In genomic region chr19:12195501-12195860, GRCh38 we compare ENCODE assay signal across 7 cellular contexts. TPM values are rescaled to one million over a fixed set of nuclear protein-coding genes. Genes with fewer than 3 reads are reported as not detected.
DNase-seq lines count a peak whose midpoint lies in the region; ATAC-seq and TF ChIP-seq lines count a peak whose summit lies in the region.

No MANE protein-coding gene starts in this region.

- H3K9ac ChIP-seq in HUES64 (ENCODE audit: low read depth, low read length) = 0 out of 2 replicates have a peak overlapping the region, but pooled peaks have one; percentile 67

- WGBS in HUES64 = 94% methylated on average over 11 of the region's 11 CpGs

- no peak overlapping the region for H3K27ac ChIP-seq in HUES64 (ENCODE audit: low read depth, low read length)
- no peak overlapping the region for H3K27ac ChIP-seq in ascending aorta

- DNase-seq in ascending aorta (ENCODE audit: low spot score in 2 of 2) (no peak), kidney epithelial cell (ENCODE audit: low read depth) (no peak), DMS 273 treated with DMSO at 0.1 percent for 48 hours (lab: John Stamatoyannopoulos, UW) (no peak), amygdala (lab: John Stamatoyannopoulos, UW) (no peak)
- DNase-seq in stimulated activated naive CD8-positive, alpha-beta T cell treated with anti-CD3 and anti-CD28 coated beads, Interleukin-15, amount 100 ng/mL, for 72 hours = no peak

- H3K9me3 ChIP-seq in HUES64 (ENCODE audit: insufficient read depth, low read depth, low read length) = peaks cover 40% of the 10 kb centered on the region
- H3K9me3 ChIP-seq in ascending aorta = peaks cover 69 to 100% of the 10 kb centered on the region in 2 donors

- H3K4me3 ChIP-seq in HUES64 (ENCODE audit: low read length) (peak overlapping the region; percentile 64), ascending aorta (peak overlapping the region; percentile 49 to 65), kidney epithelial cell (ENCODE audit: low read depth, low read length) (peak overlapping the region; percentile 57)

- H3K9me3 Mint-ChIP-seq in stimulated activated naive CD8-positive, alpha-beta T cell treated with anti-CD3 and anti-CD28 coated beads, Interleukin-15, amount 100 ng/mL, for 72 hours = peaks cover 20 to 51% of the 10 kb centered on the region in 2 donors

- H3K27me3 ChIP-seq in HUES64 (ENCODE audit: insufficient read depth, low read length) (no peaks in the 10 kb centered on the region), ascending aorta (no peaks in the 10 kb centered on the region), kidney epithelial cell (ENCODE audit: control insufficient read depth, insufficient read depth, low read length) (no peaks in the 10 kb centered on the region)

- peak overlapping the region; percentile 83 to 84 for H3K4me3 Mint-ChIP-seq in stimulated activated naive CD8-positive, alpha-beta T cell treated with anti-CD3 and anti-CD28 coated beads, Interleukin-15, amount 100 ng/mL, for 72 hours

- no peaks in the 10 kb centered on the region for H3K4me1 ChIP-seq in HUES64 (ENCODE audit: insufficient read depth, low read length)
- H3K4me1 ChIP-seq in ascending aorta = no peaks in the 10 kb centered on the region

- peaks cover 22% of the 10 kb centered on the region for H3K4me1 Mint-ChIP-seq in stimulated activated naive CD8-positive, alpha-beta T cell treated with anti-CD3 and anti-CD28 coated beads, Interleukin-15, amount 100 ng/mL, for 72 hours

- H3K27me3 Mint-ChIP-seq in stimulated activated naive CD8-positive, alpha-beta T cell treated with anti-CD3 and anti-CD28 coated beads, Interleukin-15, amount 100 ng/mL, for 72 hours = peaks cover 7% of the 10 kb centered on the region

- no peak for ATAC-seq in stimulated activated naive CD8-positive, alpha-beta T cell treated with anti-CD3 and anti-CD28 coated beads, Interleukin-15, amount 100 ng/mL, for 72 hours
- ATAC-seq in GM19328 (IDR thresholded peaks at IDR 0.05; ENCODE audit: unreplicated experiment) = no peak

- intact Hi-C loops in ascending aorta (cut with DNase I) = no loop called here

- H3K36me3 ChIP-seq in HUES64 (ENCODE audit: insufficient read depth, low read length) = peaks cover 6% of the 10 kb centered on the region
- H3K36me3 ChIP-seq in ascending aorta = peaks cover 11 to 36% of the 10 kb centered on the region in 2 donors
- no peaks in the 10 kb centered on the region for H3K36me3 ChIP-seq in kidney epithelial cell (ENCODE audit: control insufficient read depth, insufficient read depth, low read length)

- TF ChIP-seq CTCF in ascending aorta (IDR thresholded peaks at IDR 0.05) = no peak
- no peak for TF ChIP-seq CTCF in kidney epithelial cell (IDR thresholded peaks at IDR 0.05; ENCODE audit: insufficient read depth, low read length, poor library complexity, severe bottlenecking)

- peak overlapping the region in 1 of 2 donors; percentile 54 for H3K27ac Mint-ChIP-seq in stimulated activated naive CD8-positive, alpha-beta T cell treated with anti-CD3 and anti-CD28 coated beads, Interleukin-15, amount 100 ng/mL, for 72 hours

RNA-seq across cellular contexts. Expression of gene ZNF136, which starts 32.6 kb away (rescaled TPM):
- polyA plus RNA-seq in HUES64 (2013, experiment 1 of 2) = 5.9 TPM
- polyA plus RNA-seq in HUES64 (2013, experiment 2 of 2) = 7.2 TPM
- total RNA-seq in ascending aorta (1.9 TPM), kidney epithelial cell (4.3 and 5.0 TPM in 2 replicates)

RNA-seq across cellular contexts. Expression of gene ZNF625, which starts 38.9 kb away (rescaled TPM):
- 9.8 TPM for polyA plus RNA-seq in HUES64 (2013, experiment 1 of 2)
- 8.9 TPM for polyA plus RNA-seq in HUES64 (2013, experiment 2 of 2)
- 12.0 TPM for total RNA-seq in ascending aorta
- total RNA-seq in kidney epithelial cell = 5.5 and 6.6 TPM in 2 replicates

RNA-seq across cellular contexts. Expression of gene ZNF20, which starts 55.3 kb away (rescaled TPM):
- polyA plus RNA-seq in HUES64 (2013, experiment 1 of 2) = 4.4 TPM
- polyA plus RNA-seq in HUES64 (2013, experiment 2 of 2) = 5.6 TPM
- total RNA-seq in ascending aorta = 0.96 TPM
- total RNA-seq in kidney epithelial cell = 2.7 and 4.2 TPM in 2 replicates
